ENCODE assay signal across 2 cellular contexts in the genomic region with DNA sequence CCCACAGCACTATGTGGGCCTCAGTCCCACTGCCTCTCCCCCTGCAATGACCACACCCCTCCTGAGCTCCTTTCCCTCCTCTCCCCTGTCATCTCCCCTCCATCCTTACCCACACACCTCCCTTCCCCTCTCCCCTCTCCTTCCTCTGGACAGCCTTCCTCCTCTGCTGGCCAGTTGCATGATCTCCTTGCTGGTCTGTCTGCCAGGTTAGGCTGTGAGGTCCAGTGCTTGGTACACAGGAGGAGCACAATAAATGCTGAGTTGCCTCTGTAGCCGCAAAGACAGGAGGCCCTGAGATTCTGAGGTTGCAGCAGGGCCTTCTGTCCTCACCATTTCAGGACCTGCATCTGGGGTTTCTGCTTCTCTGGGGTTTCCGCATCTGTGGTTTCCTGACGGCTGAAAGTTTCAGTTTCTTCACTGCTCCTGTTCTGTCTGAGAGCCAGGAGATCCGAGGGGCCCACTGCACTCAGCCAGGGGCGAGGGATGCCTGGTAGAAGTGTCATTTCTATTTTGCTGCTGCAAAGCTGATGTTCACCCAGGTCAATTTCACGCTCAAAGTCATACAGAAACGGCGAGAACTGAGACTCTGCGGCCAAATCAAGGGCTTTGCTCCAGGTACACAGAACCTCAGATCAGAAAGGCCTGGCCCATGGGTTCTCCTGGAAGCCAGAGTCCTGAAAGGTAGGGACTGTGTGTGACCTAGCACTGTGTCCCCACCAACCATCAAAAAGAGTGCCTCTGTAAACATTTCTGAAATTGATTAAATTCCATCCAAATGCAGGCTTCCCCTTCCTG.
A peak's percentile ranks its signal among the peaks of the same experiment; 100 is the strongest.
TF ChIP-seq lines count a peak whose summit lies in the region.

No MANE protein-coding gene starts in this region.

TF ChIP-seq in GM12891, 5 proteins besides CTCF, POLR2A, EP300 and RAD21 (continued from another document):
- TF ChIP-seq SPI1 (IDR thresholded peaks at IDR 0.05; ENCODE audit: low read depth, low read length) (no peak), POLR2AphosphoS5 (IDR thresholded peaks at IDR 0.05; ENCODE audit: low read depth, low read length) (no peak)

TF ChIP-seq in HepG2, 621 proteins besides CTCF, POLR2A, EP300 and RAD21 (continued from another document and continues in another):
- TF ChIP-seq ARID4A (CRISPR knock-in tag; IDR thresholded peaks at IDR 0.05; ENCODE audit: borderline replicate concordance) (peak; percentile 17; the same call in 1 of the 2 replicates), PCBP1 (IDR thresholded peaks at IDR 0.05; ENCODE audit: borderline replicate concordance, low read depth, low read length) (no peak), FOXP4 (CRISPR knock-in tag; IDR thresholded peaks at IDR 0.05) (0 out of 2 replicates have a peak, but pooled peaks have one; percentile 9), ZNF572 (CRISPR knock-in tag; IDR thresholded peaks at IDR 0.05) (0 out of 2 replicates have a peak, but pooled peaks have one; percentile 55), MEIS1 (CRISPR knock-in tag; IDR thresholded peaks at IDR 0.05; ENCODE audit: borderline replicate concordance) (no peak), ZNF501 (CRISPR knock-in tag; IDR thresholded peaks at IDR 0.05) (0 out of 2 replicates have a peak, but pooled peaks have one; percentile 37), ZFP41 (CRISPR knock-in tag; IDR thresholded peaks at IDR 0.05; ENCODE audit: borderline replicate concordance) (no peak), ZNF883 (CRISPR knock-in tag; IDR thresholded peaks at IDR 0.05; ENCODE audit: not compliant biosample characterization) (no peak), ZSCAN25 (CRISPR knock-in tag; IDR thresholded peaks at IDR 0.05) (peak; percentile 66; the same call in 1 of the 2 replicates), TARDBP (CRISPR knock-in tag; IDR thresholded peaks at IDR 0.05) (no peak), ZBTB21 (CRISPR knock-in tag; IDR thresholded peaks at IDR 0.05) (no peak), GLI4 (CRISPR knock-in tag; IDR thresholded peaks at IDR 0.05; ENCODE audit: borderline replicate concordance) (no peak), SATB2 (CRISPR knock-in tag; IDR thresholded peaks at IDR 0.05) (no peak), SP4 (CRISPR knock-in tag; IDR thresholded peaks at IDR 0.05) (peak; percentile 52), BCL6 (CRISPR knock-in tag; IDR thresholded peaks at IDR 0.05) (no peak), SMARCC2 (IDR thresholded peaks at IDR 0.05) (no peak), PBX3 (CRISPR knock-in tag; IDR thresholded peaks at IDR 0.05; ENCODE audit: borderline replicate concordance) (no peak), CREB1 (IDR thresholded peaks at IDR 0.05) (no peak), CREB1 (CRISPR knock-in tag; IDR thresholded peaks at IDR 0.05) (no peak), HNRNPLL (IDR thresholded peaks at IDR 0.05; ENCODE audit: low read depth, low read length, poor library complexity, severe bottlenecking) (no peak), ZNF296 (CRISPR knock-in tag; conservative IDR thresholded peaks at IDR 0.05) (0 out of 2 replicates have a peak, but pooled peaks have one; percentile 42), NR2F6 (IDR thresholded peaks at IDR 0.05) (no peak), NR2F6 (CRISPR knock-in tag; IDR thresholded peaks at IDR 0.05) (0 out of 2 replicates have a peak, but pooled peaks have one; percentile 19), DMAP1 (CRISPR knock-in tag; IDR thresholded peaks at IDR 0.05) (no peak), ZMYM2 (CRISPR knock-in tag; IDR thresholded peaks at IDR 0.05) (no peak)
- TF ChIP-seq, protein P1, sequence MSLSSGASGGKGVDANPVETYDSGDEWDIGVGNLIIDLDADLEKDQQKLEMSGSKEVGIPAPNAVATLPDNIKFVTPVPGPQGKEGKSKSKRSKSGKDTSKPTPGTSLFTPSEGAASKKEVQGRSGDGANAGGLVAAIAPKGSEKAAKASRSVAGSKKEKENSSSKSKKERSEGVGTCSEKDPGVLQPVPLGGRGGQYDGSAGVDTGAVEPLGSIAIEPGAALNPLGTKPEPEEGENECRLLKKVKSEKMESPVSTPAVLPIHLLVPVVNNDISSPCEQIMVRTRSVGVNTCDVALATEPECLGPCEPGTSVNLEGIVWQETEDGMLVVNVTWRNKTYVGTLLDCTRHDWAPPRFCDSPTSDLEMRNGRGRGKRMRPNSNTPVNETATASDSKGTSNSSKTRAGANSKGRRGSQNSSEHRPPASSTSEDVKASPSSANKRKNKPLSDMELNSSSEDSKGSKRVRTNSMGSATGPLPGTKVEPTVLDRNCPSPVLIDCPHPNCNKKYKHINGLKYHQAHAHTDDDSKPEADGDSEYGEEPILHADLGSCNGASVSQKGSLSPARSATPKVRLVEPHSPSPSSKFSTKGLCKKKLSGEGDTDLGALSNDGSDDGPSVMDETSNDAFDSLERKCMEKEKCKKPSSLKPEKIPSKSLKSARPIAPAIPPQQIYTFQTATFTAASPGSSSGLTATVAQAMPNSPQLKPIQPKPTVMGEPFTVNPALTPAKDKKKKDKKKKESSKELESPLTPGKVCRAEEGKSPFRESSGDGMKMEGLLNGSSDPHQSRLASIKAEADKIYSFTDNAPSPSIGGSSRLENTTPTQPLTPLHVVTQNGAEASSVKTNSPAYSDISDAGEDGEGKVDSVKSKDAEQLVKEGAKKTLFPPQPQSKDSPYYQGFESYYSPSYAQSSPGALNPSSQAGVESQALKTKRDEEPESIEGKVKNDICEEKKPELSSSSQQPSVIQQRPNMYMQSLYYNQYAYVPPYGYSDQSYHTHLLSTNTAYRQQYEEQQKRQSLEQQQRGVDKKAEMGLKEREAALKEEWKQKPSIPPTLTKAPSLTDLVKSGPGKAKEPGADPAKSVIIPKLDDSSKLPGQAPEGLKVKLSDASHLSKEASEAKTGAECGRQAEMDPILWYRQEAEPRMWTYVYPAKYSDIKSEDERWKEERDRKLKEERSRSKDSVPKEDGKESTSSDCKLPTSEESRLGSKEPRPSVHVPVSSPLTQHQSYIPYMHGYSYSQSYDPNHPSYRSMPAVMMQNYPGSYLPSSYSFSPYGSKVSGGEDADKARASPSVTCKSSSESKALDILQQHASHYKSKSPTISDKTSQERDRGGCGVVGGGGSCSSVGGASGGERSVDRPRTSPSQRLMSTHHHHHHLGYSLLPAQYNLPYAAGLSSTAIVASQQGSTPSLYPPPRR (CRISPR knock-in tag; IDR thresholded peaks at IDR 0.05; ENCODE audit: borderline replicate concordance) = 0 out of 2 replicates have a peak, but pooled peaks have one; percentile 41
- TF ChIP-seq, protein P2, sequence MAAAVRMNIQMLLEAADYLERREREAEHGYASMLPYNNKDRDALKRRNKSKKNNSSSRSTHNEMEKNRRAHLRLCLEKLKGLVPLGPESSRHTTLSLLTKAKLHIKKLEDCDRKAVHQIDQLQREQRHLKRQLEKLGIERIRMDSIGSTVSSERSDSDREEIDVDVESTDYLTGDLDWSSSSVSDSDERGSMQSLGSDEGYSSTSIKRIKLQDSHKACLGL (CRISPR knock-in tag; IDR thresholded peaks at IDR 0.05) = no peak
- TF ChIP-seq, protein P3, sequence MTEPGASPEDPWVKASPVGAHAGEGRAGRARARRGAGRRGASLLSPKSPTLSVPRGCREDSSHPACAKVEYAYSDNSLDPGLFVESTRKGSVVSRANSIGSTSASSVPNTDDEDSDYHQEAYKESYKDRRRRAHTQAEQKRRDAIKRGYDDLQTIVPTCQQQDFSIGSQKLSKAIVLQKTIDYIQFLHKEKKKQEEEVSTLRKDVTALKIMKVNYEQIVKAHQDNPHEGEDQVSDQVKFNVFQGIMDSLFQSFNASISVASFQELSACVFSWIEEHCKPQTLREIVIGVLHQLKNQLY (CRISPR knock-in tag; IDR thresholded peaks at IDR 0.05) = no peak
- TF ChIP-seq, protein P4, sequence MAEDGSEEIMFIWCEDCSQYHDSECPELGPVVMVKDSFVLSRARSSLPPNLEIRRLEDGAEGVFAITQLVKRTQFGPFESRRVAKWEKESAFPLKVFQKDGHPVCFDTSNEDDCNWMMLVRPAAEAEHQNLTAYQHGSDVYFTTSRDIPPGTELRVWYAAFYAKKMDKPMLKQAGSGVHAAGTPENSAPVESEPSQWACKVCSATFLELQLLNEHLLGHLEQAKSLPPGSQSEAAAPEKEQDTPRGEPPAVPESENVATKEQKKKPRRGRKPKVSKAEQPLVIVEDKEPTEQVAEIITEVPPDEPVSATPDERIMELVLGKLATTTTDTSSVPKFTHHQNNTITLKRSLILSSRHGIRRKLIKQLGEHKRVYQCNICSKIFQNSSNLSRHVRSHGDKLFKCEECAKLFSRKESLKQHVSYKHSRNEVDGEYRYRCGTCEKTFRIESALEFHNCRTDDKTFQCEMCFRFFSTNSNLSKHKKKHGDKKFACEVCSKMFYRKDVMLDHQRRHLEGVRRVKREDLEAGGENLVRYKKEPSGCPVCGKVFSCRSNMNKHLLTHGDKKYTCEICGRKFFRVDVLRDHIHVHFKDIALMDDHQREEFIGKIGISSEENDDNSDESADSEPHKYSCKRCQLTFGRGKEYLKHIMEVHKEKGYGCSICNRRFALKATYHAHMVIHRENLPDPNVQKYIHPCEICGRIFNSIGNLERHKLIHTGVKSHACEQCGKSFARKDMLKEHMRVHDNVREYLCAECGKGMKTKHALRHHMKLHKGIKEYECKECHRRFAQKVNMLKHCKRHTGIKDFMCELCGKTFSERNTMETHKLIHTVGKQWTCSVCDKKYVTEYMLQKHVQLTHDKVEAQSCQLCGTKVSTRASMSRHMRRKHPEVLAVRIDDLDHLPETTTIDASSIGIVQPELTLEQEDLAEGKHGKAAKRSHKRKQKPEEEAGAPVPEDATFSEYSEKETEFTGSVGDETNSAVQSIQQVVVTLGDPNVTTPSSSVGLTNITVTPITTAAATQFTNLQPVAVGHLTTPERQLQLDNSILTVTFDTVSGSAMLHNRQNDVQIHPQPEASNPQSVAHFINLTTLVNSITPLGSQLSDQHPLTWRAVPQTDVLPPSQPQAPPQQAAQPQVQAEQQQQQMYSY (CRISPR knock-in tag; IDR thresholded peaks at IDR 0.05) = no peak
- TF ChIP-seq, protein P5, sequence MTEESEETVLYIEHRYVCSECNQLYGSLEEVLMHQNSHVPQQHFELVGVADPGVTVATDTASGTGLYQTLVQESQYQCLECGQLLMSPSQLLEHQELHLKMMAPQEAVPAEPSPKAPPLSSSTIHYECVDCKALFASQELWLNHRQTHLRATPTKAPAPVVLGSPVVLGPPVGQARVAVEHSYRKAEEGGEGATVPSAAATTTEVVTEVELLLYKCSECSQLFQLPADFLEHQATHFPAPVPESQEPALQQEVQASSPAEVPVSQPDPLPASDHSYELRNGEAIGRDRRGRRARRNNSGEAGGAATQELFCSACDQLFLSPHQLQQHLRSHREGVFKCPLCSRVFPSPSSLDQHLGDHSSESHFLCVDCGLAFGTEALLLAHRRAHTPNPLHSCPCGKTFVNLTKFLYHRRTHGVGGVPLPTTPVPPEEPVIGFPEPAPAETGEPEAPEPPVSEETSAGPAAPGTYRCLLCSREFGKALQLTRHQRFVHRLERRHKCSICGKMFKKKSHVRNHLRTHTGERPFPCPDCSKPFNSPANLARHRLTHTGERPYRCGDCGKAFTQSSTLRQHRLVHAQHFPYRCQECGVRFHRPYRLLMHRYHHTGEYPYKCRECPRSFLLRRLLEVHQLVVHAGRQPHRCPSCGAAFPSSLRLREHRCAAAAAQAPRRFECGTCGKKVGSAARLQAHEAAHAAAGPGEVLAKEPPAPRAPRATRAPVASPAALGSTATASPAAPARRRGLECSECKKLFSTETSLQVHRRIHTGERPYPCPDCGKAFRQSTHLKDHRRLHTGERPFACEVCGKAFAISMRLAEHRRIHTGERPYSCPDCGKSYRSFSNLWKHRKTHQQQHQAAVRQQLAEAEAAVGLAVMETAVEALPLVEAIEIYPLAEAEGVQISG (CRISPR knock-in tag; IDR thresholded peaks at IDR 0.05) = no peak
